1 cellular context compared by ENCODE assay signal in genomic region chr1:223035724-223036478, GRCh38.
TF ChIP-seq lines count a peak whose summit lies in the region.

No MANE protein-coding gene starts in this region.

TF ChIP-seq in K562, 482 proteins besides CTCF, POLR2A, EP300 and RAD21 (continued from another document):
- TF ChIP-seq NCOA6 (IDR thresholded peaks at IDR 0.05) (no peak), SMARCA4 (IDR thresholded peaks at IDR 0.05) (peak; percentile 76), MAX (CRISPR knock-in tag; IDR thresholded peaks at IDR 0.05) (peak; percentile 79), ATF7 (IDR thresholded peaks at IDR 0.05) (peak; percentile 78), ARID1B (IDR thresholded peaks at IDR 0.05) (peak; percentile 69), SMARCE1 (IDR thresholded peaks at IDR 0.05) (peak; percentile 70), ZNF740 (CRISPR knock-in tag; IDR thresholded peaks at IDR 0.05) (no peak), ZNF740 (tag; IDR thresholded peaks at IDR 0.05) (no peak), SAFB (IDR thresholded peaks at IDR 0.05; ENCODE audit: borderline replicate concordance, low read depth, low read length) (no peak), TEAD2 (tag; IDR thresholded peaks at IDR 0.05) (no peak), DPF2 (IDR thresholded peaks at IDR 0.05) (peak; percentile 86)
